16 cellular contexts compared by ENCODE assay signal in genomic region chr14:87196436-87196835, GRCh38.
A peak's percentile ranks its signal among the peaks of the same experiment; 100 is the strongest.
DNase-seq lines count a peak whose midpoint lies in the region; FAIRE-seq and TF ChIP-seq lines count a peak whose summit lies in the region.
"Had no signal": no experiment of that assay in that cellular context is flagged by ENCODE, and none has a peak within 500 bp of the region (broad histone marks: within the 10 kb centered on the region; RNA-seq: fewer than 3 reads in every experiment).

No MANE protein-coding gene starts in this region.

- no peaks in the 10 kb centered on the region for H3K4me1 ChIP-seq in HEK293 (ENCODE audit: control insufficient read depth, insufficient read depth, low read length)
- H3K4me1 ChIP-seq: BLaER1 had no signal

- FAIRE-seq in urothelium cell line (lab: Jason Lieb, UNC), result no peak
- FAIRE-seq: A204.1 had no signal

- CTCF ChIA-PET in HEK293 (lab: Yijun Ruan, JAX), result no interaction called here

- in situ Hi-C loops in astrocyte of the spinal cord (cut with HindIII; ENCODE audit: low sequenced_read_pairs), result no loop called here

- no peaks in the 10 kb centered on the region for H3K36me3 ChIP-seq in HEK293 (ENCODE audit: control insufficient read depth in 2 of 2, insufficient read depth in 1 of 2, low read length in 2 of 2)
- H3K36me3 ChIP-seq: BLaER1 had no signal

- DNase-seq in astrocyte of the spinal cord (ENCODE audit: low read depth, low spot score), result peak; percentile 8
- peak; percentile 8 for DNase-seq in fibroblast of villous mesenchyme (ENCODE audit: low read depth)
- DNase-seq in NCI-H2227 (lab: John Stamatoyannopoulos, UW; ENCODE audit: unreplicated experiment), result no peak
- DNase-seq in dedifferentiated amniotic fluid mesenchymal stem cell (ENCODE audit: extremely low spot score), result no peak
- no peak for DNase-seq in urothelium cell line (ENCODE audit: low spot score)
- no peak for DNase-seq in DMS 273 treated with DMSO at 0.1 percent for 48 hours (lab: John Stamatoyannopoulos, UW)
- DNase-seq: ACHN; AML-193; CD4-positive, alpha-beta memory T cell; DMS79 treated with DMSO at 0.1 percent for 48 hours; GF-D8; H7 had no signal

- POLR2A ChIA-PET in HEK293 (lab: Yijun Ruan, JAX), result no interaction called here

- no peak for TF ChIP-seq CTCF in HEK293 (tag by site-specific recombination; IDR thresholded peaks at IDR 0.05)
- TF ChIP-seq CTCF in astrocyte of the spinal cord (IDR thresholded peaks at IDR 0.05; ENCODE audit: low read depth, low read length), result no peak
- TF ChIP-seq CTCF in fibroblast of villous mesenchyme (IDR thresholded peaks at IDR 0.05; ENCODE audit: insufficient read depth, low read depth, low read length), result no peak

- no peaks in the 10 kb centered on the region for H3K9me3 ChIP-seq in HEK293 (ENCODE audit: control insufficient read depth, insufficient read depth, low read depth, low read length)
- H3K9me3 ChIP-seq: BLaER1 had no signal

- H3K4me3 ChIP-seq in HEK293 (ENCODE audit: low read depth, low read length) (no peak overlapping the region), astrocyte of the spinal cord (ENCODE audit: low read depth, low read length) (no peak overlapping the region), fibroblast of villous mesenchyme (ENCODE audit: low read depth, low read length) (no peak overlapping the region)
- H3K4me3 ChIP-seq: BLaER1, GM23338 had no signal

- no peak overlapping the region for H3K27ac ChIP-seq in HEK293 (ENCODE audit: extremely low read depth, low read depth, low read length)
- H3K27ac ChIP-seq: BLaER1 had no signal

TF ChIP-seq in HEK293, 187 proteins besides CTCF, POLR2A, EP300 and RAD21:
- TF ChIP-seq ZNF791 (tag by site-specific recombination; IDR thresholded peaks at IDR 0.05) (no peak), ZNF311 (tag by site-specific recombination; IDR thresholded peaks at IDR 0.05; ENCODE audit: borderline replicate concordance) (no peak), YY2 (tag by site-specific recombination; IDR thresholded peaks at IDR 0.05) (no peak), KLF7 (tag by site-specific recombination; IDR thresholded peaks at IDR 0.05; ENCODE audit: borderline replicate concordance) (no peak)
- TF ChIP-seq, protein P1, sequence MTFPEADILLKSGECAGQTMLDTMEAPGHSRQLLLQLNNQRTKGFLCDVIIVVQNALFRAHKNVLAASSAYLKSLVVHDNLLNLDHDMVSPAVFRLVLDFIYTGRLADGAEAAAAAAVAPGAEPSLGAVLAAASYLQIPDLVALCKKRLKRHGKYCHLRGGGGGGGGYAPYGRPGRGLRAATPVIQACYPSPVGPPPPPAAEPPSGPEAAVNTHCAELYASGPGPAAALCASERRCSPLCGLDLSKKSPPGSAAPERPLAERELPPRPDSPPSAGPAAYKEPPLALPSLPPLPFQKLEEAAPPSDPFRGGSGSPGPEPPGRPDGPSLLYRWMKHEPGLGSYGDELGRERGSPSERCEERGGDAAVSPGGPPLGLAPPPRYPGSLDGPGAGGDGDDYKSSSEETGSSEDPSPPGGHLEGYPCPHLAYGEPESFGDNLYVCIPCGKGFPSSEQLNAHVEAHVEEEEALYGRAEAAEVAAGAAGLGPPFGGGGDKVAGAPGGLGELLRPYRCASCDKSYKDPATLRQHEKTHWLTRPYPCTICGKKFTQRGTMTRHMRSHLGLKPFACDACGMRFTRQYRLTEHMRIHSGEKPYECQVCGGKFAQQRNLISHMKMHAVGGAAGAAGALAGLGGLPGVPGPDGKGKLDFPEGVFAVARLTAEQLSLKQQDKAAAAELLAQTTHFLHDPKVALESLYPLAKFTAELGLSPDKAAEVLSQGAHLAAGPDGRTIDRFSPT (tag by site-specific recombination; IDR thresholded peaks at IDR 0.05), result no peak
- TF ChIP-seq, protein P2, sequence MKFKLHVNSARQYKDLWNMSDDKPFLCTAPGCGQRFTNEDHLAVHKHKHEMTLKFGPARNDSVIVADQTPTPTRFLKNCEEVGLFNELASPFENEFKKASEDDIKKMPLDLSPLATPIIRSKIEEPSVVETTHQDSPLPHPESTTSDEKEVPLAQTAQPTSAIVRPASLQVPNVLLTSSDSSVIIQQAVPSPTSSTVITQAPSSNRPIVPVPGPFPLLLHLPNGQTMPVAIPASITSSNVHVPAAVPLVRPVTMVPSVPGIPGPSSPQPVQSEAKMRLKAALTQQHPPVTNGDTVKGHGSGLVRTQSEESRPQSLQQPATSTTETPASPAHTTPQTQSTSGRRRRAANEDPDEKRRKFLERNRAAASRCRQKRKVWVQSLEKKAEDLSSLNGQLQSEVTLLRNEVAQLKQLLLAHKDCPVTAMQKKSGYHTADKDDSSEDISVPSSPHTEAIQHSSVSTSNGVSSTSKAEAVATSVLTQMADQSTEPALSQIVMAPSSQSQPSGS (tag by site-specific recombination; IDR thresholded peaks at IDR 0.05; ENCODE audit: low read depth), result peak; percentile 70

Comparison
In these comparisons a context has a peak if more than half of its experiments do, and no peak if none do; other contexts are left out.
1. DNase-seq: peak in astrocyte of the spinal cord (single experiment) and fibroblast of villous mesenchyme (single experiment); none in NCI-H2227 (single experiment), dedifferentiated amniotic fluid mesenchymal stem cell (single experiment), urothelium cell line (single experiment) and DMS 273 treated with DMSO at 0.1 percent for 48 hours (single experiment).